In genomic region chr1:91864017-91864700, GRCh38 we compare ENCODE assay signal across 9 cellular contexts. TPM values are rescaled to one million over a fixed set of nuclear protein-coding genes. Genes with fewer than 3 reads are reported as not detected.
DNase-seq lines count a peak whose midpoint lies in the region; ATAC-seq and TF ChIP-seq lines count a peak whose summit lies in the region.
"Had no signal": no experiment of that assay in that cellular context is flagged by ENCODE, and none has a peak within 500 bp of the region (broad histone marks: within the 10 kb centered on the region; RNA-seq: fewer than 3 reads in every experiment).

No MANE protein-coding gene starts in this region.

- no peak for ATAC-seq in gastroesophageal sphincter
- ATAC-seq in stimulated activated effector memory CD8-positive, alpha-beta T cell treated with anti-CD3 and anti-CD28 coated beads, Interleukin-12 subunit alpha, Interleukin-12 subunit beta, amount 100 ng/mL, for 72 hours, result no peak
- no peak for ATAC-seq in stimulated activated naive CD8-positive, alpha-beta T cell treated with anti-CD3 and anti-CD28 coated beads, Interleukin-15, amount 100 ng/mL, for 72 hours
- no peak for ATAC-seq in GM19324 (IDR thresholded peaks at IDR 0.05; ENCODE audit: low FRiP score, unreplicated experiment)

- H3K36me3 Mint-ChIP-seq in stimulated activated effector memory CD8-positive, alpha-beta T cell treated with anti-CD3 and anti-CD28 coated beads, Interleukin-12 subunit alpha, Interleukin-12 subunit beta, amount 100 ng/mL, for 72 hours, result peaks cover 20% of the 10 kb centered on the region

- in situ Hi-C loops in KBM-7 (cut with MboI; ENCODE audit: low pct_unique_long_range_greater_than_20kb, low sequenced_read_pairs), result no loop called here

- H3K4me1 Mint-ChIP-seq in stimulated activated effector memory CD8-positive, alpha-beta T cell treated with anti-CD3 and anti-CD28 coated beads, Interleukin-12 subunit alpha, Interleukin-12 subunit beta, amount 100 ng/mL, for 72 hours, result peaks cover 31% of the 10 kb centered on the region
- no peaks in the 10 kb centered on the region for H3K4me1 Mint-ChIP-seq in stimulated activated naive CD8-positive, alpha-beta T cell treated with anti-CD3 and anti-CD28 coated beads, Interleukin-15, amount 100 ng/mL, for 72 hours

- no peaks in the 10 kb centered on the region for H3K27me3 ChIP-seq in gastroesophageal sphincter

- no peak overlapping the region for H3K4me3 ChIP-seq in gastroesophageal sphincter

- H3K9me3 Mint-ChIP-seq in stimulated activated effector memory CD8-positive, alpha-beta T cell treated with anti-CD3 and anti-CD28 coated beads, Interleukin-12 subunit alpha, Interleukin-12 subunit beta, amount 100 ng/mL, for 72 hours, result no peaks in the 10 kb centered on the region
- no peaks in the 10 kb centered on the region for H3K9me3 Mint-ChIP-seq in stimulated activated naive CD8-positive, alpha-beta T cell treated with anti-CD3 and anti-CD28 coated beads, Interleukin-15, amount 100 ng/mL, for 72 hours

- no peak for TF ChIP-seq POLR2A in gastroesophageal sphincter (IDR thresholded peaks at IDR 0.05)

- TF ChIP-seq EP300 in gastroesophageal sphincter (IDR thresholded peaks at IDR 0.05), result no peak

- TF ChIP-seq CTCF in gastroesophageal sphincter (IDR thresholded peaks at IDR 0.05), result no peak

- WGBS in gastroesophageal sphincter (ENCODE audit: low coverage in 1 of 2), 2 donors, result 44 to 48% methylated on average over 5 of the region's 5 CpGs

- no peaks in the 10 kb centered on the region for H3K9me3 ChIP-seq in gastroesophageal sphincter

- peak; percentile 15 for DNase-seq in KBM-7
- DNase-seq in T1000 (lab: John Stamatoyannopoulos, UW), result peak; percentile 30
- no peak for DNase-seq in stimulated activated effector memory CD8-positive, alpha-beta T cell treated with anti-CD3 and anti-CD28 coated beads, Interleukin-12 subunit alpha, Interleukin-12 subunit beta, amount 100 ng/mL, for 72 hours (ENCODE audit: low spot score in 2 of 2)
- no peak for DNase-seq in GF-D8 (lab: John Stamatoyannopoulos, UW)
- no peak for DNase-seq in stimulated activated naive CD8-positive, alpha-beta T cell treated with anti-CD3 and anti-CD28 coated beads, Interleukin-15, amount 100 ng/mL, for 72 hours
- no peak for DNase-seq in caudate nucleus (lab: John Stamatoyannopoulos, UW)
- DNase-seq: substantia nigra had no signal

- peaks cover 3 to 24% of the 10 kb centered on the region in 2 donors for H3K36me3 ChIP-seq in gastroesophageal sphincter

- H3K27ac ChIP-seq in gastroesophageal sphincter, result peak overlapping the region in 3 of 4 donors; percentile 29 to 53 (median 48)
- no peak overlapping the region for H3K27ac ChIP-seq in caudate nucleus (ENCODE audit: low read depth, low read length)

- no peaks in the 10 kb centered on the region for H3K27me3 Mint-ChIP-seq in stimulated activated naive CD8-positive, alpha-beta T cell treated with anti-CD3 and anti-CD28 coated beads, Interleukin-15, amount 100 ng/mL, for 72 hours

- H3K4me3 Mint-ChIP-seq in stimulated activated effector memory CD8-positive, alpha-beta T cell treated with anti-CD3 and anti-CD28 coated beads, Interleukin-12 subunit alpha, Interleukin-12 subunit beta, amount 100 ng/mL, for 72 hours, result peak overlapping the region; percentile 19
- H3K4me3 Mint-ChIP-seq in stimulated activated naive CD8-positive, alpha-beta T cell treated with anti-CD3 and anti-CD28 coated beads, Interleukin-15, amount 100 ng/mL, for 72 hours, result no peak overlapping the region

- H3K4me1 ChIP-seq in gastroesophageal sphincter, result peaks cover 8 to 93% (median 17%) of the 10 kb centered on the region in 3 donors

- H3K27ac Mint-ChIP-seq in stimulated activated effector memory CD8-positive, alpha-beta T cell treated with anti-CD3 and anti-CD28 coated beads, Interleukin-12 subunit alpha, Interleukin-12 subunit beta, amount 100 ng/mL, for 72 hours, result peak overlapping the region; percentile 32
- no peak overlapping the region for H3K27ac Mint-ChIP-seq in stimulated activated naive CD8-positive, alpha-beta T cell treated with anti-CD3 and anti-CD28 coated beads, Interleukin-15, amount 100 ng/mL, for 72 hours

RNA-seq across cellular contexts. Expression of gene TGFBR3, which starts 21.8 kb away (rescaled TPM):
- total RNA-seq in gastroesophageal sphincter, result 100 to 1,000 TPM; 176 to 315 (median 248) TPM

Comparison
In these comparisons a context has a peak if more than half of its experiments do, and no peak if none do; other contexts are left out.
1. DNase-seq: peak in KBM-7 (single experiment) and T1000 (single experiment); none in stimulated activated effector memory CD8-positive, alpha-beta T cell treated with anti-CD3 and anti-CD28 coated beads, Interleukin-12 subunit alpha, Interleukin-12 subunit beta, amount 100 ng/mL, for 72 hours (0 of 2), GF-D8 (single experiment), stimulated activated naive CD8-positive, alpha-beta T cell treated with anti-CD3 and anti-CD28 coated beads, Interleukin-15, amount 100 ng/mL, for 72 hours (0 of 2) and caudate nucleus (0 of 61).